Comparison of ENCODE assay signal across 8 cellular contexts in genomic region chr19:12938536-12939291, GRCh38. TPM values are rescaled to one million over a fixed set of nuclear protein-coding genes. Genes with fewer than 3 reads are reported as not detected.
A peak's percentile ranks its signal among the peaks of the same experiment; 100 is the strongest.
DNase-seq lines count a peak whose midpoint lies in the region; ATAC-seq and TF ChIP-seq lines count a peak whose summit lies in the region.

TSS of gene CALR (plus strand) at chr19:12938609. CDS start at chr19:12938680, 71 bp downstream.

- H3K27ac Mint-ChIP-seq in CD8-positive, alpha-beta memory T cell, result peak within 1 kb of the TSS; percentile 91 to 100 (median 97)

- no peaks in the 10 kb centered on the region for H3K9me2 ChIP-seq in PC-3 (replicated peaks; ENCODE audit: low read length)

- peaks cover 45% of the 10 kb centered on the region for H3K36me3 ChIP-seq in CD8-positive, alpha-beta memory T cell (ENCODE audit: insufficient read depth, low read length)
- H3K36me3 ChIP-seq in PC-3 (ENCODE audit: low read depth, low read length) (peaks cover 45% of the 10 kb centered on the region), stomach (peaks cover 40 to 45% (median 42%) of the 10 kb centered on the region in 4 donors)

- H3K9me3 Mint-ChIP-seq in CD8-positive, alpha-beta memory T cell, result no peaks in the 10 kb centered on the region

- H3K27me3 Mint-ChIP-seq in CD8-positive, alpha-beta memory T cell, result peaks cover 0 to 4% of the 10 kb centered on the region in 2 donors

- peak within 1 kb of the TSS; percentile 92 for H3K4me2 ChIP-seq in PC-3 (ENCODE audit: low read length)

- TF ChIP-seq EP300 in stomach (IDR thresholded peaks at IDR 0.05), result no peak

- peaks cover 43% of the 10 kb centered on the region for H3K4me1 ChIP-seq in CD8-positive, alpha-beta memory T cell (ENCODE audit: insufficient read depth, low read length)
- peaks cover 37% of the 10 kb centered on the region for H3K4me1 ChIP-seq in PC-3 (ENCODE audit: insufficient read depth, low read length)
- peaks cover 30 to 69% (median 60%) of the 10 kb centered on the region in 4 donors for H3K4me1 ChIP-seq in stomach

- BruUV-seq in PC-3 (replicated peaks; lab: Mats Ljungman, UMichigan), result TSS peak; percentile 55

- WGBS in stomach, 5 donors, result 0 to 1% (median 0%) methylated on average over 16 to 67 of the region's 67 CpGs

- H2AFZ ChIP-seq in PC-3 (ENCODE audit: low read length), result peak within 1 kb of the TSS; percentile 87

- no peaks in the 10 kb centered on the region for H3K9me3 ChIP-seq in CD8-positive, alpha-beta memory T cell (ENCODE audit: low read length)
- no peaks in the 10 kb centered on the region for H3K9me3 ChIP-seq in PC-3 (ENCODE audit: low read length)
- no peaks in the 10 kb centered on the region for H3K9me3 ChIP-seq in stomach

- CTCF ChIA-PET in CD8-positive, alpha-beta memory T cell (lab: Charles Lee), result interaction anchor here (0.9 to 1.3 kb wide), 4 partner anchors 26 to 54 kb away, joined by 3 to 6 read pairs (median 5); partner anchors contain the start of gene GCDH
- CTCF ChIA-PET in PC-3 (lab: Charles Lee), result no interaction called here

- H3K4me3 ChIP-seq in CD8-positive, alpha-beta memory T cell (ENCODE audit: low read length), result peak within 1 kb of the TSS; percentile 81
- H3K4me3 ChIP-seq in PC-3 (ENCODE audit: low read length) (peak within 1 kb of the TSS; percentile 95), cardiac fibroblast (replicated peaks in 1 of 2; ENCODE audit: low read depth in 2 of 2, low read length in 2 of 2) (peak within 1 kb of the TSS; percentile 100), stomach (peak within 1 kb of the TSS; percentile 89 to 100 (median 98))

- intact Hi-C loops in PC-3 (cut with micrococcal nuclease), result no loop called here
- intact Hi-C loops in stomach (cut with DNase I; ENCODE audit: low total_unique reads), result loop anchor here (10.0 kb wide), 1 partner anchor 54 kb away; the partner anchor contains the start of genes DNASE2 and KLF1

- peaks cover 14 to 55% (median 17%) of the 10 kb centered on the region in 3 donors for H3K36me3 Mint-ChIP-seq in CD8-positive, alpha-beta memory T cell

- peak within 1 kb of the TSS; percentile 98 for H3K9ac ChIP-seq in PC-3 (ENCODE audit: low read length)

- peaks cover 22% of the 10 kb centered on the region for H3F3A ChIP-seq in PC-3 (ENCODE audit: low read length, unreplicated experiment)

- H3K27me3 ChIP-seq in CD8-positive, alpha-beta memory T cell (ENCODE audit: insufficient read depth, low read length, poor library complexity, severe bottlenecking), result no peaks in the 10 kb centered on the region
- no peaks in the 10 kb centered on the region for H3K27me3 ChIP-seq in PC-3 (ENCODE audit: low read length)
- no peaks in the 10 kb centered on the region for H3K27me3 ChIP-seq in layer of hippocampus (ENCODE audit: control insufficient read depth, insufficient read depth, low read length)
- no peaks in the 10 kb centered on the region for H3K27me3 ChIP-seq in stomach

- POLR2A ChIA-PET in CD8-positive, alpha-beta memory T cell (lab: Charles Lee), result interaction anchor here (0.6 to 1.5 kb wide), 8 partner anchors 11 to 146 kb away, joined by 3 to 11 read pairs (median 4); partner anchors contain the start of genes GCDH and SYCE2
- POLR2A ChIA-PET in PC-3 (lab: Charles Lee; ENCODE audit: unreplicated experiment), result no interaction called here

- peaks cover 37% of the 10 kb centered on the region for H4K20me1 ChIP-seq in PC-3 (ENCODE audit: low read length)

- peak within 1 kb of the TSS; percentile 94 to 99 (median 99) for H3K4me3 Mint-ChIP-seq in CD8-positive, alpha-beta memory T cell

- H3K4me1 Mint-ChIP-seq in CD8-positive, alpha-beta memory T cell, result peaks cover 39 to 61% (median 42%) of the 10 kb centered on the region in 3 donors

- TF ChIP-seq CTCF in PC-3 (conservative IDR thresholded peaks at IDR 0.05; ENCODE audit: low read depth, low read length) (no peak), cardiac fibroblast (IDR thresholded peaks at IDR 0.05; ENCODE audit: low read depth, low read length) (peak; percentile 11), stomach (IDR thresholded peaks at IDR 0.05) (peak in 3 of 7 experiments; percentile 8 to 20 (median 9))

- DNase-seq in CD8-positive, alpha-beta memory T cell, result peak in 3 of 5 donors; percentile 9 to 64 (median 62)
- peak; percentile 22 for DNase-seq in PC-3
- peak; percentile 33 to 47 for DNase-seq in cardiac fibroblast (ENCODE audit: low read depth in 2 of 2)
- DNase-seq in stomach, result no peak
- no peak for DNase-seq in NCI-H1694 treated with DMSO at 0.1 percent for 48 hours (lab: John Stamatoyannopoulos, UW)
- no peak for DNase-seq in NCI-H2171 treated with DMSO at 0.1 percent for 48 hours (lab: John Stamatoyannopoulos, UW)

- H3K79me2 ChIP-seq in PC-3 (ENCODE audit: low read length), result peaks cover 45% of the 10 kb centered on the region

- peak in 2 of 4 donors; percentile 99 for TF ChIP-seq POLR2A in stomach (IDR thresholded peaks at IDR 0.05)

- peak; percentile 1 for ATAC-seq in GM21717 (IDR thresholded peaks at IDR 0.05; ENCODE audit: unreplicated experiment)
- ATAC-seq in PC-3, result peak; percentile 1; the same call in 1 of the 2 replicates

- H3K27ac ChIP-seq in CD8-positive, alpha-beta memory T cell (ENCODE audit: low read depth, low read length), result peak within 1 kb of the TSS; percentile 93
- peak within 1 kb of the TSS; percentile 47 for H3K27ac ChIP-seq in PC-3 (ENCODE audit: low read length)
- H3K27ac ChIP-seq in layer of hippocampus (ENCODE audit: low read depth, low read length), result peak within 1 kb of the TSS; percentile 91
- peak within 1 kb of the TSS; percentile 87 to 96 (median 94) for H3K27ac ChIP-seq in stomach

RNA-seq across cellular contexts. Expression of gene CALR, which starts in this region (rescaled TPM):
- 100 to 1,000 TPM; 832 to 843 TPM for total RNA-seq in CD8-positive, alpha-beta memory T cell
- polyA plus RNA-seq in CD8-positive, alpha-beta memory T cell, result 174 TPM
- total RNA-seq in PC-3 (2014; rRNA removed), result 2,022 and 2,043 TPM in 2 replicates
- 100 to 1,000 TPM; 337 to 947 (median 504) TPM for total RNA-seq in stomach
- polyA plus RNA-seq in stomach, result 100 to 1,000 TPM in 2 of 3 donors, 10 to 100 TPM in 1; 71.2 to 236 (median 158) TPM

Comparison
In these comparisons a context has a peak if more than half of its experiments do, and no peak if none do; other contexts are left out.
1. DNase-seq: peak in CD8-positive, alpha-beta memory T cell (3 of 5), PC-3 (single experiment) and cardiac fibroblast (2 of 2); none in stomach (single experiment), NCI-H1694 treated with DMSO at 0.1 percent for 48 hours (single experiment) and NCI-H2171 treated with DMSO at 0.1 percent for 48 hours (single experiment).
2. Peak in every context shown above with its lines, with median percentiles within 50 percentile points of each other: H3K27ac ChIP-seq and H3K4me3 ChIP-seq.